20 cellular contexts compared by ENCODE assay signal in the genomic region with DNA sequence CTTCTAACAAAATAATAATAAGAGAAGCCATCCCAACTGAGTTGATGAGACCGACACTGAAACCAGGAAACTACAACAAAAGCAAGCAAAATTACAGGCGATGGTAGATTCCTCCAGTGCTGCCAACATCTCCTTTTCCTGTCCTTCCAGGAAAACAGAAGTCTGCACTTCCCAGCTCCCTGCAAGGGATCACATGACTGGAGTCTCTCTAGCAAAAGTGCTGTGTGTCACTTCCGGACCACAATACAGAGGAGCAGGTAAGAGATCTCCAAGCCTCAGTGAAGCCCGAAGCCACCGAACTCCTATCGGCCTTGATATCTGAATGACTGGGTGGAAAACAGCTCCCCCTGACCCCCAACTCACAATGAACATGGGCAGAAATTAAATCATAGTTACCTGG.
"Had no signal": no experiment of that assay in that cellular context is flagged by ENCODE, and none has a peak within 500 bp of the region (broad histone marks: within the 10 kb centered on the region; RNA-seq: fewer than 3 reads in every experiment).

No MANE protein-coding gene starts in this region.

- H3K9me3 Mint-ChIP-seq: activated naive CD4-positive, alpha-beta T cell treated with anti-CD3 and anti-CD28 coated beads, Interleukin-2, amount 50 U/mL, for 24 hours; activated T-cell treated with anti-CD3 and anti-CD28 coated beads, Interleukin-2, amount 50 U/mL, for 72 hours; stimulated activated effector memory CD8-positive, alpha-beta T cell treated with anti-CD3 and anti-CD28 coated beads, Interleukin-12 subunit alpha, Interleukin-12 subunit beta, amount 100 ng/mL, for 72 hours had no signal

- H3K36me3 Mint-ChIP-seq: stimulated activated effector memory CD8-positive, alpha-beta T cell treated with anti-CD3 and anti-CD28 coated beads, Interleukin-12 subunit alpha, Interleukin-12 subunit beta, amount 100 ng/mL, for 72 hours had no signal

- FAIRE-seq: islet of Langerhans had no signal

- H3K27ac Mint-ChIP-seq: activated naive CD4-positive, alpha-beta T cell treated with anti-CD3 and anti-CD28 coated beads, Interleukin-2, amount 50 U/mL, for 24 hours; activated T-cell treated with anti-CD3 and anti-CD28 coated beads, Interleukin-2, amount 50 U/mL, for 72 hours; stimulated activated effector memory CD8-positive, alpha-beta T cell treated with anti-CD3 and anti-CD28 coated beads, Interleukin-12 subunit alpha, Interleukin-12 subunit beta, amount 100 ng/mL, for 72 hours had no signal

- H3K27me3 Mint-ChIP-seq: activated naive CD4-positive, alpha-beta T cell treated with anti-CD3 and anti-CD28 coated beads, Interleukin-2, amount 50 U/mL, for 24 hours had no signal

- H3K4me3 Mint-ChIP-seq: activated naive CD4-positive, alpha-beta T cell treated with anti-CD3 and anti-CD28 coated beads, Interleukin-2, amount 50 U/mL, for 24 hours; activated T-cell treated with anti-CD3 and anti-CD28 coated beads, Interleukin-2, amount 50 U/mL, for 72 hours; nephron; stimulated activated effector memory CD8-positive, alpha-beta T cell treated with anti-CD3 and anti-CD28 coated beads, Interleukin-12 subunit alpha, Interleukin-12 subunit beta, amount 100 ng/mL, for 72 hours had no signal

- DNase-seq: activated CD4-positive, CD25-positive, alpha-beta regulatory T cell treated with anti-CD3 and anti-CD28 coated beads, Interleukin-2, amount 50 U/mL, for 72 hours; activated CD8-positive, alpha-beta memory T cell treated with anti-CD3 and anti-CD28 coated beads for 24 hours; activated CD8-positive, alpha-beta memory T cell treated with anti-CD3 and anti-CD28 coated beads, Interleukin-2, amount 50 U/mL, for 48 hours; activated effector memory CD4-positive, alpha-beta T cell treated with anti-CD3 and anti-CD28 coated beads, Interleukin-2, amount 50 U/mL, for 16 hours; activated T-cell treated with anti-CD3 and anti-CD28 coated beads, Interleukin-2, amount 50 U/mL, for 72 hours; effector CD8-positive, alpha-beta T cell; glutamatergic neuron; hippocampal formation; left colon; lower lobe of right lung; occipital lobe; posterior cingulate gyrus; sigmoid colon; stimulated activated CD4-positive, alpha-beta T cell treated with anti-CD3 and anti-CD28 coated beads, Interleukin-4, amount 100 ng/mL, for 24 hours; testis; upper lobe of right lung had no signal

- H3K9me3 ChIP-seq: lower lobe of right lung, sigmoid colon, testis, upper lobe of right lung had no signal

- H3K36me3 ChIP-seq: lower lobe of right lung, sigmoid colon, upper lobe of right lung had no signal

- ATAC-seq: activated T-cell treated with anti-CD3 and anti-CD28 coated beads, Interleukin-2, amount 50 U/mL, for 72 hours; left colon; lower lobe of right lung; stimulated activated effector memory CD8-positive, alpha-beta T cell treated with anti-CD3 and anti-CD28 coated beads, Interleukin-12 subunit alpha, Interleukin-12 subunit beta, amount 100 ng/mL, for 72 hours had no signal

- H3K27me3 ChIP-seq: sigmoid colon, testis, upper lobe of right lung had no signal

- H3K27ac ChIP-seq: lower lobe of right lung, sigmoid colon, testis, upper lobe of right lung had no signal

- H3K4me3 ChIP-seq: lower lobe of right lung, sigmoid colon, testis, upper lobe of right lung had no signal
